Comparison of ENCODE assay signal across 1 cellular context in the genomic region with DNA sequence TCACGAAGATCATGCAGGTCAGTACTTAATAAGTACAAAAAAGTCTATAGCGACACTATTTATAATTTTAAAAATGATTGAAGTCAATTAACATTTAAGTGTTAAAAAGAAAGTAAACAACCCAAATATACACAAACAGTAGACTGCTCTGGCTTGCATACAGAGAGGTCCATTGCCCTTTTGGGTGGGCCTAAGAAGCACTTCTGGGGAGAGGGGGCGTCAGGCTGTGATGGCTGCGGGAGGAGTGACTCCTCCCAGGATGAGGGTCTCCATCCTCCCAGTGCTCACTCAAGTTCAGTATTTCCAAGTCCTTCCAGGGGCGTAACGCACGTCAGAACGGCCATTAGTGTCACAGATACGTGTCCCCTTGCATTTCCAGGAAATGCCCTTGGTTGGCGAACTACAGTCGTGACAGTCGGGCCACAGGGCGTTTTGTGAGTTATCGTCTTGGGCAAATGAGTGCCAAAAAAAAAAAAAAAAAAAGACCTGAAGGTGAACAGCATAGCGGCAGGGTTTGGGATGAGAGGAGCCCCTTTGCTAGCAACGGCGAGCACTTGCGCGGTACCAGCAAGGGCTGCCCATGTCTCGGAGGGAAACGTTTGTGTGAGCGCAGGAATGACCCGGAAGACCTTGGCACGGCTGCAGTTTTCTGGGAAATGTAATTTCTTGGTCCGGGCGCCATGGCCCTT.
TF ChIP-seq lines count a peak whose summit lies in the region.

A gene with protein sequence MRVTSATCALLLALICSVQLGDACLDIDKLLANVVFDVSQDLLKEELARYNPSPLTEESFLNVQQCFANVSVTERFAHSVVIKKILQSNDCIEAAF (minus strand): TSS at position 463 of the 689 bp plus-strand sequence. CDS start 82,596 bp downstream, outside the sequence.

TF ChIP-seq in A549, 52 proteins besides CTCF, POLR2A, EP300 and RAD21 (continued from another document):
- TF ChIP-seq, protein P1, sequence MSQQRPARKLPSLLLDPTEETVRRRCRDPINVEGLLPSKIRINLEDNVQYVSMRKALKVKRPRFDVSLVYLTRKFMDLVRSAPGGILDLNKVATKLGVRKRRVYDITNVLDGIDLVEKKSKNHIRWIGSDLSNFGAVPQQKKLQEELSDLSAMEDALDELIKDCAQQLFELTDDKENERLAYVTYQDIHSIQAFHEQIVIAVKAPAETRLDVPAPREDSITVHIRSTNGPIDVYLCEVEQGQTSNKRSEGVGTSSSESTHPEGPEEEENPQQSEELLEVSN (IDR thresholded peaks at IDR 0.05; ENCODE audit: borderline replicate concordance, low read depth): no peak
- TF ChIP-seq CBX8 (IDR thresholded peaks at IDR 0.05) (no peak), ESRRA (IDR thresholded peaks at IDR 0.05; ENCODE audit: borderline replicate concordance, low read length) (no peak), ZC3H11A (IDR thresholded peaks at IDR 0.05) (peak; percentile 4; the same call in 1 of the 2 replicates), TFCP2L1 (CRISPR knock-in tag; IDR thresholded peaks at IDR 0.05) (no peak), NFE2L2 (conservative IDR thresholded peaks at IDR 0.05; ENCODE audit: low read length) (no peak), CBX2 (IDR thresholded peaks at IDR 0.05; ENCODE audit: borderline replicate concordance, low read depth) (no peak), JUN (IDR thresholded peaks at IDR 0.05) (peak; percentile 89; a peak in 4 of 5 replicates), FOXS1 (CRISPR knock-in tag; IDR thresholded peaks at IDR 0.05) (0 out of 2 replicates have a peak, but pooled peaks have one; percentile 22), SREBF2 (IDR thresholded peaks at IDR 0.05) (no peak), GATA3 (IDR thresholded peaks at IDR 0.05; ENCODE audit: borderline replicate concordance) (peak; percentile 49; the same call in 1 of the 2 replicates), HOXB5 (CRISPR knock-in tag; IDR thresholded peaks at IDR 0.05) (peak; percentile 91), ZNF302 (CRISPR knock-in tag; IDR thresholded peaks at IDR 0.05) (peak; percentile 93), JUNB (IDR thresholded peaks at IDR 0.05) (no peak)
- TF ChIP-seq, protein P2, sequence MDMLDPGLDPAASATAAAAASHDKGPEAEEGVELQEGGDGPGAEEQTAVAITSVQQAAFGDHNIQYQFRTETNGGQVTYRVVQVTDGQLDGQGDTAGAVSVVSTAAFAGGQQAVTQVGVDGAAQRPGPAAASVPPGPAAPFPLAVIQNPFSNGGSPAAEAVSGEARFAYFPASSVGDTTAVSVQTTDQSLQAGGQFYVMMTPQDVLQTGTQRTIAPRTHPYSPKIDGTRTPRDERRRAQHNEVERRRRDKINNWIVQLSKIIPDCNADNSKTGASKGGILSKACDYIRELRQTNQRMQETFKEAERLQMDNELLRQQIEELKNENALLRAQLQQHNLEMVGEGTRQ (IDR thresholded peaks at IDR 0.05): no peak
- TF ChIP-seq, protein P3, sequence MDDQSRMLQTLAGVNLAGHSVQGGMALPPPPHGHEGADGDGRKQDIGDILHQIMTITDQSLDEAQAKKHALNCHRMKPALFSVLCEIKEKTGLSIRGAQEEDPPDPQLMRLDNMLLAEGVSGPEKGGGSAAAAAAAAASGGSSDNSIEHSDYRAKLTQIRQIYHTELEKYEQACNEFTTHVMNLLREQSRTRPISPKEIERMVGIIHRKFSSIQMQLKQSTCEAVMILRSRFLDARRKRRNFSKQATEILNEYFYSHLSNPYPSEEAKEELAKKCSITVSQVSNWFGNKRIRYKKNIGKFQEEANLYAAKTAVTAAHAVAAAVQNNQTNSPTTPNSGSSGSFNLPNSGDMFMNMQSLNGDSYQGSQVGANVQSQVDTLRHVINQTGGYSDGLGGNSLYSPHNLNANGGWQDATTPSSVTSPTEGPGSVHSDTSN (IDR thresholded peaks at IDR 0.05): 0 out of 2 replicates have a peak, but pooled peaks have one; percentile 65
TF ChIP-seq in A549: peak in this region for 14.
